ENCODE assay signal across 9 cellular contexts in genomic region chr2:100780203-100781008, GRCh38. TPM values are rescaled to one million over a fixed set of nuclear protein-coding genes. Genes with fewer than 3 reads are reported as not detected.
A peak's percentile ranks its signal among the peaks of the same experiment; 100 is the strongest.
DNase-seq lines count a peak whose midpoint lies in the region; ATAC-seq and TF ChIP-seq lines count a peak whose summit lies in the region.
"Had no signal": no experiment of that assay in that cellular context is flagged by ENCODE, and none has a peak within 500 bp of the region (broad histone marks: within the 10 kb centered on the region; RNA-seq: fewer than 3 reads in every experiment).

No MANE protein-coding gene starts in this region.

- DNase-seq in HCT116 (ENCODE audit: low read depth, low spot score) (peak; percentile 29), SIG-M5 (lab: John Stamatoyannopoulos, UW) (peak; percentile 23), fibroblast of pulmonary artery (ENCODE audit: low read depth) (peak; percentile 88), omental fat pad (ENCODE audit: low spot score) (no peak), NCI-H524 treated with DMSO at 0.1 percent for 48 hours (lab: John Stamatoyannopoulos, UW) (no peak), testis (no peak)
- DNase-seq: occipital lobe had no signal

- RAD21 ChIA-PET in HCT116 (lab: Charles Lee; ENCODE audit: low non-redundant PET in 1 of 2, low total read pairs in 2 of 2, uncharacterized antibody in 2 of 2, unreplicated experiment in 2 of 2): no interaction called here

- TF ChIP-seq CTCF in HCT116 (IDR thresholded peaks at IDR 0.05 in 2 of 3, conservative IDR thresholded peaks at IDR 0.05 in 1 of 3; ENCODE audit: borderline replicate concordance in 1 of 3, insufficient read depth in 1 of 3, low read depth in 2 of 3, low read length in 2 of 3) (peak; percentile 21 to 36 (median 22); a peak in 4 of 6 replicates), fibroblast of pulmonary artery (IDR thresholded peaks at IDR 0.05; ENCODE audit: low read length, missing control alignments) (no peak), omental fat pad (IDR thresholded peaks at IDR 0.05) (no peak), testis (IDR thresholded peaks at IDR 0.05) (no peak)

- H3K9ac ChIP-seq in HCT116 (ENCODE audit: low read length): no peak overlapping the region

- POLR2A ChIA-PET in HCT116 (lab: Charles Lee): interaction anchor here (1.0 kb wide), 1 partner anchor 14 kb away, joined by 5 read pairs; no protein-coding TSS in a partner anchor

- no TSS peak for BruUV-seq in HCT116 (replicated peaks; lab: Mats Ljungman, UMichigan)

- 57 to 65% methylated on average over 8 of the region's 8 CpGs for WGBS in testis, 2 donors

- intact Hi-C loops in HCT116 (cut with micrococcal nuclease): no loop called here
- intact Hi-C loops in testis (cut with DNase I; ENCODE audit: low total_unique reads): no loop called here

- TF ChIP-seq POLR2A in HCT116 (IDR thresholded peaks at IDR 0.05; ENCODE audit: borderline replicate concordance, extremely low read depth, insufficient read depth, insufficient read length) (no peak), testis (IDR thresholded peaks at IDR 0.05) (no peak)

- no peaks in the 10 kb centered on the region for H4K20me1 ChIP-seq in HCT116 (ENCODE audit: insufficient read depth)

- peak overlapping the region; percentile 14; the same call in 1 of the 2 replicates for H3K4me2 ChIP-seq in HCT116 (ENCODE audit: low read length)

- H3K27ac ChIP-seq in HCT116 (ENCODE audit: low read depth, low read length) (no peak overlapping the region; the same call in 1 of the 2 replicates), testis (no peak overlapping the region)

- no peaks in the 10 kb centered on the region for H3K9me2 ChIP-seq in HCT116 (ENCODE audit: insufficient read depth)

- ATAC-seq in HCT116 (peak; percentile 81), omental fat pad (ENCODE audit: low FRiP score) (peak; percentile 95), GM18502 (IDR thresholded peaks at IDR 0.05; ENCODE audit: poor library complexity, unreplicated experiment) (no peak), HG02642 (IDR thresholded peaks at IDR 0.05; ENCODE audit: poor library complexity, unreplicated experiment) (no peak)

- no peak overlapping the region for H3K4me3 ChIP-seq in HCT116 (replicated peaks in 1 of 2; ENCODE audit: low read depth in 1 of 2, low read length in 2 of 2)
- no peak overlapping the region for H3K4me3 ChIP-seq in fibroblast of pulmonary artery (replicated peaks; ENCODE audit: low read depth, low read length)
- no peak overlapping the region for H3K4me3 ChIP-seq in testis

- H3K27me3 ChIP-seq in HCT116 (ENCODE audit: insufficient read depth, low read length) (no peaks in the 10 kb centered on the region), testis (no peaks in the 10 kb centered on the region)

- H3K9me3 ChIP-seq in HCT116 (ENCODE audit: control insufficient read depth in 1 of 2, insufficient read depth in 1 of 2, low read depth in 1 of 2, low read length in 2 of 2): no peaks in the 10 kb centered on the region
- no peaks in the 10 kb centered on the region for H3K9me3 ChIP-seq in testis

- H3K4me1 ChIP-seq in HCT116 (ENCODE audit: control insufficient read depth in 1 of 2, insufficient read depth in 2 of 2, low read length in 2 of 2) (peaks cover 0 to 7% of the 10 kb centered on the region in 2 experiments; a peak in 2 of 4 replicates), testis (no peaks in the 10 kb centered on the region)

- CTCF ChIA-PET in HCT116 (lab: Charles Lee): interaction anchor here (1.0 kb wide), 1 partner anchor 14 kb away, joined by 5 read pairs; no protein-coding TSS in a partner anchor

- no peaks in the 10 kb centered on the region for H3K79me2 ChIP-seq in HCT116 (ENCODE audit: insufficient read depth, low read length)

- H2AFZ ChIP-seq in HCT116 (ENCODE audit: low read depth, low read length, poor library complexity, severe bottlenecking): no peak overlapping the region

- no peaks in the 10 kb centered on the region for H3K36me3 ChIP-seq in HCT116 (ENCODE audit: control insufficient read depth in 1 of 2, insufficient read depth in 2 of 2, low read length in 2 of 2)
- no peaks in the 10 kb centered on the region for H3K36me3 ChIP-seq in testis (ENCODE audit: low read depth, missing control alignments)

- TF ChIP-seq RAD21 in HCT116 (IDR thresholded peaks at IDR 0.05; ENCODE audit: low read depth): peak; percentile 30; the same call in 1 of the 2 replicates

TF ChIP-seq in HCT116, 20 proteins besides CTCF, POLR2A, EP300 and RAD21:
- TF ChIP-seq REST (IDR thresholded peaks at IDR 0.05; ENCODE audit: low read depth): no peak
- 0 out of 2 replicates have a peak, but pooled peaks have one; percentile 2 for TF ChIP-seq JUND (IDR thresholded peaks at IDR 0.05)
- peak; percentile 57 for TF ChIP-seq CBX3 (IDR thresholded peaks at IDR 0.05; ENCODE audit: low read depth)
- TF ChIP-seq FOSL1 (IDR thresholded peaks at IDR 0.05; ENCODE audit: low read depth): 0 out of 2 replicates have a peak, but pooled peaks have one; percentile 14
- TF ChIP-seq SIN3A (IDR thresholded peaks at IDR 0.05; ENCODE audit: low read depth): no peak
- TF ChIP-seq TCF7L2 (IDR thresholded peaks at IDR 0.05; ENCODE audit: borderline replicate concordance, extremely low read depth, insufficient read depth, insufficient read length): no peak
- no peak for TF ChIP-seq ZNF274 (IDR thresholded peaks at IDR 0.05; ENCODE audit: low read depth, low read length)
- TF ChIP-seq EGR1 (IDR thresholded peaks at IDR 0.05; ENCODE audit: low read depth): no peak
- TF ChIP-seq ZBTB33 (IDR thresholded peaks at IDR 0.05; ENCODE audit: extremely low read depth, insufficient replicate concordance, low read length): no peak
- TF ChIP-seq ATF3 (IDR thresholded peaks at IDR 0.05): no peak
- TF ChIP-seq ZFX (IDR thresholded peaks at IDR 0.05): no peak
- TF ChIP-seq CEBPB (IDR thresholded peaks at IDR 0.05; ENCODE audit: low read depth): peak; percentile 93
- TF ChIP-seq YY1 (IDR thresholded peaks at IDR 0.05; ENCODE audit: extremely low read depth, insufficient replicate concordance, low read depth, low read length): no peak
- no peak for TF ChIP-seq ELF1 (IDR thresholded peaks at IDR 0.05; ENCODE audit: borderline replicate concordance, low read depth)
- TF ChIP-seq SRF (IDR thresholded peaks at IDR 0.05; ENCODE audit: low read depth): no peak
- no peak for TF ChIP-seq EZH2 (IDR thresholded peaks at IDR 0.05)
- TF ChIP-seq POLR2AphosphoS5 (IDR thresholded peaks at IDR 0.05; ENCODE audit: low read depth, low read length): no peak
- TF ChIP-seq SP1 (IDR thresholded peaks at IDR 0.05; ENCODE audit: low read depth): peak; percentile 59; the same call in 1 of the 2 replicates
- no peak for TF ChIP-seq EZH2phosphoT487 (IDR thresholded peaks at IDR 0.05; ENCODE audit: borderline replicate concordance)
- no peak for TF ChIP-seq MAX (IDR thresholded peaks at IDR 0.05)

RNA-seq across cellular contexts. Expression of gene NPAS2, which starts 39.5 kb away (rescaled TPM):
- total RNA-seq in HCT116 (2021; ENCODE audit: unreplicated experiment) (20.4 TPM), omental fat pad (10 to 100 TPM in 3 of 4 donors, 1 to 10 TPM in 1; 6.1 to 29.8 (median 24.3) TPM), testis (10 to 100 TPM; 46.7 to 64.2 TPM)
- 25.1 and 29.9 TPM in 2 replicates for polyA plus RNA-seq in HCT116 (2012)
- polyA plus RNA-seq in testis (ENCODE audit: insufficient read depth, low read depth, low replicate concordance): 20.4 TPM

Comparison
In these comparisons a context has a peak if more than half of its experiments do, and no peak if none do; other contexts are left out.
1. ATAC-seq: peak in HCT116 (single experiment) and omental fat pad (single experiment); none in GM18502 (single experiment) and HG02642 (single experiment).
2. DNase-seq: peak in HCT116 (single experiment), SIG-M5 (single experiment) and fibroblast of pulmonary artery (single experiment); none in omental fat pad (single experiment), NCI-H524 treated with DMSO at 0.1 percent for 48 hours (single experiment) and testis (single experiment).
3. CTCF ChIP-seq: peak in HCT116 (3 of 3); none in fibroblast of pulmonary artery (single experiment), omental fat pad (0 of 3) and testis (0 of 3).